ENCODE assay signal across 8 cellular contexts in the genomic region with DNA sequence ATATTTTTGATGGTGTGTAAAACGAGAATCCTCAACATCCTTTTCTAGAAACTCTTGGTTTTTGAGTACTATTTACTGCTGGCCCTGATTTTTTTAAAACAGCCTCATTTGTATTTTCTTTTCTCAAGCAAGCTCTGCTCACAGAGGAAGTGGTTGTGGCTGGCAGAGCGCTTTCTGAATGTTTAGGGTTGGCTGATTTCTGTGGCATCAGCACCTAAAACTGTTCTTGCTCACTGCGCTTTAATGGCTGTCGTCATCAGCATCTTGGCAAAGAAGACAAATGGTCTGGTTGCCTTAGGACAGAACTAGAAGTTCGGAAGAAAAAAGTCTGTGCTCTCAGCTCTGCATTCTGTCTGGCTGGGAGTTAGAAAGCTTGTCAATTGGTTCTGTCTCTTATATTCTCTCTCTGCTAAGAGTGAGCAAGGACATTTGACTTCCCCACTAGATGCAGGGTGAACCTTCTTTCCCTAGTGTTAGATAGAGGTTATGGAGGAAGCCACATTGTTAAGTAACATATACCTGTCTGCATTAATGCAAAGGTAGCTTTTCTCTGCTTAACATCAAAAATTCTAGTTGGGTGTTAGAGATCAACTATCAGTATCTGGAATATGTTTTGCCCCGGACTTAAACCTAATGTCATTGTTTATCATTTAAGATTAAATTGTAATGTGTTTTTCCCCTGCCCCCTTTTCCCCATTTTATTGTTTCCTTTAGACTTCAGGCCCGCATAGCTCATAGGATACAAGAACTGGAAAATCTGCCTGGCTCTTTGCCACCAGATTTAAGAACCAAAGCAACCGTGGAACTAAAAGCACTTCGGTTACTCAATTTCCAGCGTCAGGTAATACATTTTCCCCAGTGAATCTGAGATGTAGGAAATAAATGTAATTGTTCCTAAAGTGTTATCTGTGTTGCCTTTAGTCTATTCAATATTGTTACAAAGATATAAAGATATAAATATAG. TPM values are rescaled to one million over a fixed set of nuclear protein-coding genes. Genes with fewer than 3 reads are reported as not detected.
DNase-seq lines count a peak whose midpoint lies in the region; ATAC-seq and TF ChIP-seq lines count a peak whose summit lies in the region.

No MANE protein-coding gene starts in this region.

- no peaks in the 10 kb centered on the region for H3K27me3 ChIP-seq in mesendoderm (ENCODE audit: insufficient read depth, low read length, poor library complexity)

- no peak overlapping the region for H3K18ac ChIP-seq in mesendoderm (ENCODE audit: low read length)

- no peak overlapping the region for H3K4ac ChIP-seq in mesendoderm (ENCODE audit: low read depth, low read length)

- H2AK5ac ChIP-seq in mesendoderm (ENCODE audit: low read length): no peak overlapping the region

- no peak overlapping the region for H2BK15ac ChIP-seq in mesendoderm (replicated peaks; ENCODE audit: low read depth)

- H3K27ac ChIP-seq in RWPE1 (no peak overlapping the region), mesendoderm (ENCODE audit: low read depth, low read length) (no peak overlapping the region)

- POLR2A ChIA-PET in RWPE1 (lab: Yijun Ruan, JAX; ENCODE audit: low non-redundant PET): no interaction called here

- no peak overlapping the region for H2BK120ac ChIP-seq in mesendoderm (ENCODE audit: low read depth, low read length)

- H3K9ac ChIP-seq in mesendoderm (ENCODE audit: low read length): no peak overlapping the region

- no peaks in the 10 kb centered on the region for H3K79me1 ChIP-seq in mesendoderm (ENCODE audit: low read length)

- H3K79me2 ChIP-seq in mesendoderm (ENCODE audit: control insufficient read depth, insufficient read depth, low read length): no peaks in the 10 kb centered on the region

- TF ChIP-seq CTCF in RWPE1 (conservative IDR thresholded peaks at IDR 0.05; ENCODE audit: low read depth): no peak

- no peaks in the 10 kb centered on the region for H3K36me3 ChIP-seq in mesendoderm (ENCODE audit: control insufficient read depth, insufficient read depth, low read length)

- no peaks in the 10 kb centered on the region for H3K4me1 ChIP-seq in mesendoderm (ENCODE audit: control insufficient read depth, low read depth, low read length)

- H4K8ac ChIP-seq in mesendoderm (ENCODE audit: low read depth, low read length): no peak overlapping the region

- no peak overlapping the region for H3K4me2 ChIP-seq in mesendoderm (ENCODE audit: low read length)

- no peak overlapping the region for H3K23ac ChIP-seq in mesendoderm (ENCODE audit: low read length)

- no peak overlapping the region for H3K56ac ChIP-seq in mesendoderm (ENCODE audit: low read length)

- H4K5ac ChIP-seq in mesendoderm (ENCODE audit: low read length): no peak overlapping the region

- H2BK5ac ChIP-seq in mesendoderm (ENCODE audit: low read length): no peak overlapping the region

- no peak overlapping the region for H3K4me3 ChIP-seq in mesendoderm (ENCODE audit: low read length)

- peak; percentile 33 for DNase-seq in NK-92 treated with Interleukin-12 subunit alpha and Interleukin-12 subunit beta, amount 100 ng/mL, for 24 hours (lab: John Stamatoyannopoulos, UW)
- DNase-seq in NK-92 (lab: John Stamatoyannopoulos, UW; ENCODE audit: unreplicated experiment) (no peak), fibroblast of peridontal ligament (ENCODE audit: extremely low read depth) (peak; percentile 90), RWPE1 (ENCODE audit: low spot score) (no peak), mesendoderm (no peak)
- DNase-seq in activated CD8-positive, alpha-beta memory T cell treated with anti-CD3 and anti-CD28 coated beads for 4 hours (ENCODE audit: low read depth in 2 of 2): peak; percentile 36 to 42
- DNase-seq in stimulated activated CD4-positive, alpha-beta T cell treated with anti-CD3 and anti-CD28 coated beads, Interleukin-12 subunit alpha, Interleukin-12 subunit beta, amount 100 ng/mL, for 4 hours: peak; percentile 28

- ATAC-seq in HG03175 (IDR thresholded peaks at IDR 0.05; ENCODE audit: unreplicated experiment): peak; percentile 99

- CTCF ChIA-PET in RWPE1 (lab: Yijun Ruan, JAX): interaction anchor here (0.5 kb wide), 1 partner anchor 43 kb away, joined by 3 read pairs; no protein-coding TSS in a partner anchor

- no CpG with 5 or more reads among the region's 10 CpGs for WGBS in mesendoderm (ENCODE audit: extremely low coverage, insufficient coverage, low lambda C conversion rate)

RNA-seq across cellular contexts. Expression of a gene that starts 39.0 kb away (rescaled TPM):
- polyA plus RNA-seq in mesendoderm (2013, experiment 1 of 2): 4.8 TPM
- 5.1 TPM for polyA plus RNA-seq in mesendoderm (2013, experiment 2 of 2)

Comparison
In these comparisons a context has a peak if more than half of its experiments do, and no peak if none do; other contexts are left out.
1. DNase-seq: peak in NK-92 treated with Interleukin-12 subunit alpha and Interleukin-12 subunit beta, amount 100 ng/mL, for 24 hours (single experiment), activated CD8-positive, alpha-beta memory T cell treated with anti-CD3 and anti-CD28 coated beads for 4 hours (2 of 2), fibroblast of peridontal ligament (single experiment) and stimulated activated CD4-positive, alpha-beta T cell treated with anti-CD3 and anti-CD28 coated beads, Interleukin-12 subunit alpha, Interleukin-12 subunit beta, amount 100 ng/mL, for 4 hours (single experiment); none in NK-92 (single experiment), RWPE1 (single experiment) and mesendoderm (single experiment).